Comparison of ENCODE assay signal across 18 cellular contexts in the genomic region with DNA sequence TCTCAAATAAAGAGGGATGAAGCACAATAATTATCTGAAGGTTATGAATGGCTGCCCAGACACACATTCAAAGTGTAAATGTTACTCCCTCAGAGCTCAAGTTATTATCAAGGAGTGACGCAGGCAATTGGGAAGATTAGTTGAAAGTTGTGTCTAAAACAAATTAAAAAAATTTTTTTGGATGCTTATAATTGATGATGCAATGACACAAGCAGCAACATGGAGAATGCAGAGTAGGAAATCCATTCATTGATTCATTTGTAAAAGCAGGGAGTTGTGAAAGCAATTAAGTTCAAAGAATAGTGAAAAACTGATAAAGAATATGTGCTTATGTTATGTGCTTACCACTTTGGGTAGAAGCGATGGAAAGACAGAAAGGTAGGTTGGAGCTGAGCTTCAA.
"Had no signal": no experiment of that assay in that cellular context is flagged by ENCODE, and none has a peak within 500 bp of the region (broad histone marks: within the 10 kb centered on the region; RNA-seq: fewer than 3 reads in every experiment).

No MANE protein-coding gene starts in this region.

- H3K27ac ChIP-seq: psoas muscle, testis had no signal

- H3K27ac Mint-ChIP-seq: activated CD8-positive, alpha-beta memory T cell treated with anti-CD3 and anti-CD28 coated beads, Interleukin-2, amount 10 ng/mL, durations not matched to agents 7 days and 5 days; activated T-cell treated with anti-CD3 and anti-CD28 coated beads, Interleukin-2, amount 50 U/mL, for 24 hours; endodermal cell; naive B cell; stimulated activated naive CD8-positive, alpha-beta T cell treated with anti-CD3 and anti-CD28 coated beads, Interleukin-15, amount 100 ng/mL, for 72 hours had no signal

- ATAC-seq: activated CD8-positive, alpha-beta memory T cell treated with anti-CD3 and anti-CD28 coated beads, Interleukin-2, amount 10 ng/mL, durations not matched to agents 7 days and 5 days; body of pancreas; left colon; psoas muscle; stimulated activated naive CD8-positive, alpha-beta T cell treated with anti-CD3 and anti-CD28 coated beads, Interleukin-15, amount 100 ng/mL, for 72 hours had no signal

- H3K27me3 Mint-ChIP-seq: activated CD8-positive, alpha-beta memory T cell treated with anti-CD3 and anti-CD28 coated beads, Interleukin-2, amount 10 ng/mL, durations not matched to agents 7 days and 5 days; activated T-cell treated with anti-CD3 and anti-CD28 coated beads, Interleukin-2, amount 50 U/mL, for 24 hours; naive B cell; stimulated activated naive CD8-positive, alpha-beta T cell treated with anti-CD3 and anti-CD28 coated beads, Interleukin-15, amount 100 ng/mL, for 72 hours had no signal

- DNase-seq: activated CD4-positive, alpha-beta T cell treated with anti-CD3 and anti-CD28 coated beads, Interleukin-2, amount 50 U/mL, for 48 hours; activated CD4-positive, CD25-positive, alpha-beta regulatory T cell treated with anti-CD3 and anti-CD28 coated beads, Interleukin-2, amount 50 U/mL, for 72 hours; activated CD8-positive, alpha-beta memory T cell treated with anti-CD3 and anti-CD28 coated beads, Interleukin-2, amount 10 ng/mL, durations not matched to agents 7 days and 5 days; activated gamma-delta T cell treated with Interleukin-2 at 50 U/mL for 16 hours; activated T-cell treated with anti-CD3 and anti-CD28 coated beads, Interleukin-2, amount 50 U/mL, for 24 hours; body of pancreas; cerebellar nuclear complex; dermis blood vessel endothelial cell; endodermal cell; left colon; naive B cell; occipital lobe; psoas muscle; stimulated activated CD4-positive, alpha-beta T cell treated with anti-CD3 and anti-CD28 coated beads, Interleukin-12 subunit alpha, Interleukin-12 subunit beta, amount 100 ng/mL, for 4 hours; stimulated activated naive CD8-positive, alpha-beta T cell treated with anti-CD3 and anti-CD28 coated beads, Interleukin-15, amount 100 ng/mL, for 72 hours; SW 1271; testis; uterus had no signal

- H3K36me3 ChIP-seq: uterus had no signal

- H3K4me3 ChIP-seq: body of pancreas, psoas muscle, testis, uterus had no signal

- H3K9me3 Mint-ChIP-seq: activated T-cell treated with anti-CD3 and anti-CD28 coated beads, Interleukin-2, amount 50 U/mL, for 24 hours; endodermal cell; stimulated activated naive CD8-positive, alpha-beta T cell treated with anti-CD3 and anti-CD28 coated beads, Interleukin-15, amount 100 ng/mL, for 72 hours had no signal

- H3K4me1 ChIP-seq: psoas muscle, testis, uterus had no signal

- H3K4me1 Mint-ChIP-seq: endodermal cell had no signal

- H3K27me3 ChIP-seq: body of pancreas, testis, uterus had no signal

- H3K4me3 Mint-ChIP-seq: activated CD8-positive, alpha-beta memory T cell treated with anti-CD3 and anti-CD28 coated beads, Interleukin-2, amount 10 ng/mL, durations not matched to agents 7 days and 5 days; activated T-cell treated with anti-CD3 and anti-CD28 coated beads, Interleukin-2, amount 50 U/mL, for 24 hours; endodermal cell; stimulated activated naive CD8-positive, alpha-beta T cell treated with anti-CD3 and anti-CD28 coated beads, Interleukin-15, amount 100 ng/mL, for 72 hours had no signal

- H3K9me3 ChIP-seq: body of pancreas, psoas muscle, testis, uterus had no signal

- H3K36me3 Mint-ChIP-seq: naive B cell had no signal
